In genomic region chr3:128408693-128409620, GRCh38 we compare ENCODE assay signal across 20 cellular contexts. TPM values are rescaled to one million over a fixed set of nuclear protein-coding genes. Genes with fewer than 3 reads are reported as not detected.
DNase-seq lines count a peak whose midpoint lies in the region; ATAC-seq and TF ChIP-seq lines count a peak whose summit lies in the region.
"Had no signal": no experiment of that assay in that cellular context is flagged by ENCODE, and none has a peak within 500 bp of the region (broad histone marks: within the 10 kb centered on the region; RNA-seq: fewer than 3 reads in every experiment).

No MANE protein-coding gene starts in this region.

- no peaks in the 10 kb centered on the region for H3K36me3 ChIP-seq in CD8-positive, alpha-beta memory T cell (ENCODE audit: insufficient read depth, low read length)
- H3K36me3 ChIP-seq: gastrocnemius medialis had no signal

- POLR2A ChIA-PET in CD8-positive, alpha-beta memory T cell (lab: Charles Lee) = no interaction called here

- no peaks in the 10 kb centered on the region for H3K27me3 ChIP-seq in CD8-positive, alpha-beta memory T cell (ENCODE audit: insufficient read depth, low read length, poor library complexity, severe bottlenecking)
- H3K27me3 ChIP-seq: dorsolateral prefrontal cortex, gastrocnemius medialis had no signal

- peaks cover 0 to 2% (median 0%) of the 10 kb centered on the region in 3 donors for H3K4me1 Mint-ChIP-seq in CD8-positive, alpha-beta memory T cell

- no peaks in the 10 kb centered on the region for H3K27me3 Mint-ChIP-seq in CD8-positive, alpha-beta memory T cell

- no peaks in the 10 kb centered on the region for H3K4me1 ChIP-seq in CD8-positive, alpha-beta memory T cell (ENCODE audit: insufficient read depth, low read length)

- ATAC-seq in HG02610 (IDR thresholded peaks at IDR 0.05; ENCODE audit: unreplicated experiment) = no peak
- ATAC-seq: gastrocnemius medialis had no signal

- no peak for DNase-seq in CD8-positive, alpha-beta memory T cell
- DNase-seq in NCI-H1694 (lab: John Stamatoyannopoulos, UW) (peak; percentile 69), astrocyte of the cerebellum (ENCODE audit: low read depth) (no peak), myocyte (ENCODE audit: low read depth) (peak; percentile 44), NCI-H1417 treated with DMSO at 0.1 percent for 48 hours (lab: John Stamatoyannopoulos, UW) (no peak), COR-L47 (lab: John Stamatoyannopoulos, UW) (no peak)
- no peak for DNase-seq in stimulated activated naive CD4-positive, alpha-beta T cell treated with Interleukin-2 at 50 U/mL for 16 hours (lab: John Stamatoyannopoulos, UW)
- DNase-seq: activated CD4-positive, alpha-beta T cell treated with anti-CD3 and anti-CD28 coated beads for 4 hours; activated T-cell treated with anti-CD3 and anti-CD28 coated beads, Interleukin-2, amount 50 U/mL, for 48 hours; amniotic stem cell; dorsolateral prefrontal cortex; gastrocnemius medialis; islet precursor cell; KBM-7; NCI-H187 treated with DMSO at 0.1 percent for 48 hours; NK-92 treated with Interleukin-12 subunit alpha and Interleukin-12 subunit beta, amount 100 ng/mL, for 24 hours; stimulated activated CD4-positive, alpha-beta T cell treated with anti-CD3 and anti-CD28 coated beads, Interleukin-2, amount 100 ng/mL, for 48 hours had no signal

- CTCF ChIA-PET in CD8-positive, alpha-beta memory T cell (lab: Charles Lee) = no interaction called here

- H3K9me3 ChIP-seq in CD8-positive, alpha-beta memory T cell (ENCODE audit: low read length) = no peaks in the 10 kb centered on the region
- H3K9me3 ChIP-seq: gastrocnemius medialis had no signal

- H3K4me3 ChIP-seq in CD8-positive, alpha-beta memory T cell (ENCODE audit: low read length) = no peak overlapping the region
- no peak overlapping the region for H3K4me3 ChIP-seq in astrocyte of the cerebellum (ENCODE audit: low read depth, low read length)
- H3K4me3 ChIP-seq: dorsolateral prefrontal cortex, gastrocnemius medialis had no signal

- H3K4me3 Mint-ChIP-seq in CD8-positive, alpha-beta memory T cell = no peak overlapping the region
- H3K4me3 Mint-ChIP-seq: CD14-positive monocyte had no signal

- H3K9me3 Mint-ChIP-seq in CD8-positive, alpha-beta memory T cell = no peaks in the 10 kb centered on the region

- H3K27ac ChIP-seq in CD8-positive, alpha-beta memory T cell (ENCODE audit: low read depth, low read length) = peak overlapping the region; percentile 65
- H3K27ac ChIP-seq: dorsolateral prefrontal cortex, gastrocnemius medialis had no signal

- H3K36me3 Mint-ChIP-seq in CD8-positive, alpha-beta memory T cell = peaks cover 0 to 10% (median 2%) of the 10 kb centered on the region in 3 donors

- in situ Hi-C loops in astrocyte of the cerebellum (cut with HindIII; ENCODE audit: low sequenced_read_pairs) = loop anchor here (5.0 to 10.0 kb wide), 2 partner anchors 102 to 234 kb away; no protein-coding TSS in a partner anchor

- H3K27ac Mint-ChIP-seq in CD8-positive, alpha-beta memory T cell = peak overlapping the region in 1 of 8 donors; percentile 65

- peak; percentile 37 for TF ChIP-seq CTCF in astrocyte of the cerebellum (IDR thresholded peaks at IDR 0.05; ENCODE audit: low read depth, low read length, missing control alignments)

RNA-seq across cellular contexts. Expression of gene DNAJB8, which starts 57.7 kb away (rescaled TPM):
- not detected for total RNA-seq in CD8-positive, alpha-beta memory T cell
- not detected for polyA plus RNA-seq in CD8-positive, alpha-beta memory T cell
- total RNA-seq in myocyte = not detected in 2 replicates
- not detected for polyA plus RNA-seq in myocyte (2012)
- total RNA-seq: dorsolateral prefrontal cortex, gastrocnemius medialis, renal cortical epithelial cell had no signal
- polyA plus RNA-seq: CD14-positive monocyte had no signal

Comparison
In these comparisons a context has a peak if more than half of its experiments do, and no peak if none do; other contexts are left out.
1. DNase-seq: peak in NCI-H1694 (single experiment) and myocyte (single experiment); none in CD8-positive, alpha-beta memory T cell (0 of 5), astrocyte of the cerebellum (single experiment), NCI-H1417 treated with DMSO at 0.1 percent for 48 hours (single experiment), stimulated activated naive CD4-positive, alpha-beta T cell treated with Interleukin-2 at 50 U/mL for 16 hours (single experiment) and COR-L47 (single experiment).